In genomic region chr4:2331043-2331420, GRCh38 we compare ENCODE assay signal across 2 cellular contexts.
TF ChIP-seq lines count a peak whose summit lies in the region.

No MANE protein-coding gene starts in this region.

TF ChIP-seq in A549, 52 proteins besides CTCF, POLR2A, EP300 and RAD21 (continued from another document):
- TF ChIP-seq HMGXB4 (CRISPR knock-in tag; IDR thresholded peaks at IDR 0.05; ENCODE audit: borderline replicate concordance) = no peak
- TF ChIP-seq CHD4 (IDR thresholded peaks at IDR 0.05; ENCODE audit: borderline replicate concordance) = no peak
- no peak for TF ChIP-seq ATOH8 (CRISPR knock-in tag; IDR thresholded peaks at IDR 0.05; ENCODE audit: low read depth)
- TF ChIP-seq CBX2 (IDR thresholded peaks at IDR 0.05; ENCODE audit: borderline replicate concordance, low read depth) = no peak
- TF ChIP-seq MAFK (IDR thresholded peaks at IDR 0.05; ENCODE audit: partially characterized antibody) = no peak
- TF ChIP-seq MYC (IDR thresholded peaks at IDR 0.05; ENCODE audit: borderline replicate concordance, low read length) = no peak
- TF ChIP-seq BHLHE40 (IDR thresholded peaks at IDR 0.05; ENCODE audit: low read depth, low read length) = no peak
- TF ChIP-seq JUNB (IDR thresholded peaks at IDR 0.05) = no peak
- no peak for TF ChIP-seq JUN (IDR thresholded peaks at IDR 0.05)
- no peak for TF ChIP-seq RFX5 (IDR thresholded peaks at IDR 0.05)
- TF ChIP-seq ZC3H11A (IDR thresholded peaks at IDR 0.05) = no peak
- no peak for TF ChIP-seq HOXB5 (CRISPR knock-in tag; IDR thresholded peaks at IDR 0.05)
- TF ChIP-seq ZNF302 (CRISPR knock-in tag; IDR thresholded peaks at IDR 0.05) = no peak
- TF ChIP-seq HOXB13 (CRISPR knock-in tag; IDR thresholded peaks at IDR 0.05; ENCODE audit: low read depth) = no peak
- no peak for TF ChIP-seq HEYL (CRISPR knock-in tag; IDR thresholded peaks at IDR 0.05)

TF ChIP-seq in HCT116, 20 proteins besides CTCF, POLR2A, EP300 and RAD21 (continued from another document):
- TF ChIP-seq, protein P1, sequence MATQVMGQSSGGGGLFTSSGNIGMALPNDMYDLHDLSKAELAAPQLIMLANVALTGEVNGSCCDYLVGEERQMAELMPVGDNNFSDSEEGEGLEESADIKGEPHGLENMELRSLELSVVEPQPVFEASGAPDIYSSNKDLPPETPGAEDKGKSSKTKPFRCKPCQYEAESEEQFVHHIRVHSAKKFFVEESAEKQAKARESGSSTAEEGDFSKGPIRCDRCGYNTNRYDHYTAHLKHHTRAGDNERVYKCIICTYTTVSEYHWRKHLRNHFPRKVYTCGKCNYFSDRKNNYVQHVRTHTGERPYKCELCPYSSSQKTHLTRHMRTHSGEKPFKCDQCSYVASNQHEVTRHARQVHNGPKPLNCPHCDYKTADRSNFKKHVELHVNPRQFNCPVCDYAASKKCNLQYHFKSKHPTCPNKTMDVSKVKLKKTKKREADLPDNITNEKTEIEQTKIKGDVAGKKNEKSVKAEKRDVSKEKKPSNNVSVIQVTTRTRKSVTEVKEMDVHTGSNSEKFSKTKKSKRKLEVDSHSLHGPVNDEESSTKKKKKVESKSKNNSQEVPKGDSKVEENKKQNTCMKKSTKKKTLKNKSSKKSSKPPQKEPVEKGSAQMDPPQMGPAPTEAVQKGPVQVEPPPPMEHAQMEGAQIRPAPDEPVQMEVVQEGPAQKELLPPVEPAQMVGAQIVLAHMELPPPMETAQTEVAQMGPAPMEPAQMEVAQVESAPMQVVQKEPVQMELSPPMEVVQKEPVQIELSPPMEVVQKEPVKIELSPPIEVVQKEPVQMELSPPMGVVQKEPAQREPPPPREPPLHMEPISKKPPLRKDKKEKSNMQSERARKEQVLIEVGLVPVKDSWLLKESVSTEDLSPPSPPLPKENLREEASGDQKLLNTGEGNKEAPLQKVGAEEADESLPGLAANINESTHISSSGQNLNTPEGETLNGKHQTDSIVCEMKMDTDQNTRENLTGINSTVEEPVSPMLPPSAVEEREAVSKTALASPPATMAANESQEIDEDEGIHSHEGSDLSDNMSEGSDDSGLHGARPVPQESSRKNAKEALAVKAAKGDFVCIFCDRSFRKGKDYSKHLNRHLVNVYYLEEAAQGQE (IDR thresholded peaks at IDR 0.05; ENCODE audit: low read depth) = no peak
- TF ChIP-seq SP1 (IDR thresholded peaks at IDR 0.05; ENCODE audit: low read depth) = no peak
- TF ChIP-seq CEBPB (IDR thresholded peaks at IDR 0.05; ENCODE audit: low read depth) = no peak
- TF ChIP-seq, protein P2, sequence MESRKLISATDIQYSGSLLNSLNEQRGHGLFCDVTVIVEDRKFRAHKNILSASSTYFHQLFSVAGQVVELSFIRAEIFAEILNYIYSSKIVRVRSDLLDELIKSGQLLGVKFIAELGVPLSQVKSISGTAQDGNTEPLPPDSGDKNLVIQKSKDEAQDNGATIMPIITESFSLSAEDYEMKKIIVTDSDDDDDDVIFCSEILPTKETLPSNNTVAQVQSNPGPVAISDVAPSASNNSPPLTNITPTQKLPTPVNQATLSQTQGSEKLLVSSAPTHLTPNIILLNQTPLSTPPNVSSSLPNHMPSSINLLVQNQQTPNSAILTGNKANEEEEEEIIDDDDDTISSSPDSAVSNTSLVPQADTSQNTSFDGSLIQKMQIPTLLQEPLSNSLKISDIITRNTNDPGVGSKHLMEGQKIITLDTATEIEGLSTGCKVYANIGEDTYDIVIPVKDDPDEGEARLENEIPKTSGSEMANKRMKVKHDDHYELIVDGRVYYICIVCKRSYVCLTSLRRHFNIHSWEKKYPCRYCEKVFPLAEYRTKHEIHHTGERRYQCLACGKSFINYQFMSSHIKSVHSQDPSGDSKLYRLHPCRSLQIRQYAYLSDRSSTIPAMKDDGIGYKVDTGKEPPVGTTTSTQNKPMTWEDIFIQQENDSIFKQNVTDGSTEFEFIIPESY (IDR thresholded peaks at IDR 0.05; ENCODE audit: extremely low read depth, insufficient replicate concordance, low read length) = no peak
- TF ChIP-seq ZNF274 (IDR thresholded peaks at IDR 0.05; ENCODE audit: low read depth, low read length) = no peak
- TF ChIP-seq ZFX (IDR thresholded peaks at IDR 0.05) = no peak
- no peak for TF ChIP-seq SRF (IDR thresholded peaks at IDR 0.05; ENCODE audit: low read depth)
- TF ChIP-seq EZH2 (IDR thresholded peaks at IDR 0.05) = no peak
- TF ChIP-seq JUND (IDR thresholded peaks at IDR 0.05) = no peak
- no peak for TF ChIP-seq MAX (IDR thresholded peaks at IDR 0.05)
TF ChIP-seq in HCT116: peak in this region for 0.
